In the genomic region with DNA sequence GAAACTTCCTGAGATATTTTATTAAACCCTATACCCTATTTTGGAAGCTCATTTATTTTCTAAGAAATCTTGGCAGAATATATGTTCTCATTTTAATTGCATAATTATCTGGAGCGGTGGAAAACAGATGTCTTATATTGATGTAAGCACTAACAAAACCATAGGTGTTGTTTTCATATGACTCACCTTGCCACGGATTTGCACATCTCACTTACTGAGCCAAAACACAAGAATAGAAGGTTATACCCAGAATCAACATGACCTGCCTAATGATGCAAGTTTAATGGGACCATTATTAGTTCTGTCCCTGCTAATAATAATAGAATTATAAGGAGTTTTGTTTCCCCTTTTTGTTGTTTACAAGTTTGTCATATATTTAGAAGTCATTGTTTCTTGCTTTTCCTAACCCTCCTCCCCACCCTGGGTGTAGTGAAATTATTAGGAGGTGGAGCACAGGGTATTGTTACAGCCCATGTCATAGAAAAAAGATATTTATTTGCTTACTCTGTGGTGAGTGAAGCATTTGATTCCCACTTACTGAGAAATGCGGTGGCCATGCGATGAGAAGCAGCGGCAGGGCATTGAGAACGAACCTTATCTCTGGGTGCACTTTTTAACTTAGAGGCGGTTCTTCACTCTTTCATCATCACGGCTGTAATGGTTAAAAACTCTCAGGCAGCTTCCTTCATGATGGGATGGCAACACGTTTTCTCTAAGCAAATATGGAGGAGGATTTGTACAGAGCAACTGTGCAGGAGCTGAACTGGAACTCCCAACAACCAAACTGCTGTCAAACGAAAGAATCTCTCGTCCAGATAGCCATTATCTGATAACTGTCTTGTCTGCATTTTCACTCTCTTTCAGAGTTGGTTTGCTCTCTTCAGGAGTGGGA, we compare ENCODE assay signal across 10 cellular contexts. TPM values are rescaled to one million over a fixed set of nuclear protein-coding genes. Genes with fewer than 3 reads are reported as not detected.
DNase-seq lines count a peak whose midpoint lies in the region; ATAC-seq and TF ChIP-seq lines count a peak whose summit lies in the region.
"Had no signal": no experiment of that assay in that cellular context is flagged by ENCODE, and none has a peak within 500 bp of the region (broad histone marks: within the 10 kb centered on the region; RNA-seq: fewer than 3 reads in every experiment).

No MANE protein-coding gene starts in this region.

- no peaks in the 10 kb centered on the region for H3K36me3 ChIP-seq in HUES6 (ENCODE audit: control insufficient read depth, insufficient read depth, low read length)
- H3K36me3 ChIP-seq in lower lobe of right lung = no peaks in the 10 kb centered on the region
- no peaks in the 10 kb centered on the region for H3K36me3 ChIP-seq in ascending aorta

- H3K27ac ChIP-seq in HUES6 (ENCODE audit: low read depth, low read length) (no peak overlapping the region), lower lobe of right lung (peak overlapping the region; percentile 37), ascending aorta (no peak overlapping the region)

- intact Hi-C loops in lower lobe of right lung (cut with DNase I) (no loop called here), ascending aorta (cut with DNase I) (no loop called here)

- peak overlapping the region; percentile 49 for H3K9ac ChIP-seq in HUES6 (ENCODE audit: low read length)

- H3K9me3 ChIP-seq in HUES6 (ENCODE audit: control insufficient read depth, insufficient read depth, low read depth, low read length) (no peaks in the 10 kb centered on the region), lower lobe of right lung (no peaks in the 10 kb centered on the region), ascending aorta (no peaks in the 10 kb centered on the region)

- H3K27me3 ChIP-seq in HUES6 (ENCODE audit: control insufficient read depth, insufficient read depth, low read length) = no peaks in the 10 kb centered on the region
- H3K27me3 ChIP-seq in lower lobe of right lung (ENCODE audit: low read depth) = no peaks in the 10 kb centered on the region
- H3K27me3 ChIP-seq in ascending aorta = no peaks in the 10 kb centered on the region

- TF ChIP-seq CTCF in lower lobe of right lung (IDR thresholded peaks at IDR 0.05) = no peak
- no peak for TF ChIP-seq CTCF in ascending aorta (IDR thresholded peaks at IDR 0.05)

- H3K4me3 ChIP-seq in HUES6 (ENCODE audit: low read depth, low read length) (no peak overlapping the region), lower lobe of right lung (peak overlapping the region; percentile 15), ascending aorta (no peak overlapping the region)

- ATAC-seq in GM18858 (IDR thresholded peaks at IDR 0.05; ENCODE audit: unreplicated experiment) (peak; percentile 89), GM21717 (IDR thresholded peaks at IDR 0.05; ENCODE audit: unreplicated experiment) (peak; percentile 91), lower lobe of right lung (peak; percentile 15 to 27)
- ATAC-seq: left colon had no signal

- H3K4me1 ChIP-seq in HUES6 (ENCODE audit: control insufficient read depth, insufficient read depth, low read length) (peaks cover 16% of the 10 kb centered on the region), lower lobe of right lung (no peaks in the 10 kb centered on the region), ascending aorta (no peaks in the 10 kb centered on the region)

- no peak for DNase-seq in lower lobe of right lung
- DNase-seq in superior temporal gyrus (ENCODE audit: extremely low spot score) = no peak
- no peak for DNase-seq in ascending aorta (ENCODE audit: low spot score in 2 of 2)
- DNase-seq in AG08395 (ENCODE audit: low spot score) = no peak
- DNase-seq in nucleus accumbens (lab: John Stamatoyannopoulos, UW) = no peak
- DNase-seq: left colon, SIG-M5 had no signal

RNA-seq across cellular contexts. Expression of gene IL5RA, which starts 0.5 kb away (rescaled TPM):
- 5.6 TPM for total RNA-seq in lower lobe of right lung
- total RNA-seq in ascending aorta = not detected

RNA-seq across cellular contexts. Expression of gene TRNT1, which starts 17.1 kb away (rescaled TPM):
- total RNA-seq in lower lobe of right lung = 22.3 TPM
- 16.4 TPM for total RNA-seq in ascending aorta

Comparison
In these comparisons a context has a peak if more than half of its experiments do, and no peak if none do; other contexts are left out.
1. ATAC-seq: peak in every context shown above with its lines; median percentile 91 in GM21717; 89 in GM18858; 21 in lower lobe of right lung.